ENCODE assay signal across 17 cellular contexts in the genomic region with DNA sequence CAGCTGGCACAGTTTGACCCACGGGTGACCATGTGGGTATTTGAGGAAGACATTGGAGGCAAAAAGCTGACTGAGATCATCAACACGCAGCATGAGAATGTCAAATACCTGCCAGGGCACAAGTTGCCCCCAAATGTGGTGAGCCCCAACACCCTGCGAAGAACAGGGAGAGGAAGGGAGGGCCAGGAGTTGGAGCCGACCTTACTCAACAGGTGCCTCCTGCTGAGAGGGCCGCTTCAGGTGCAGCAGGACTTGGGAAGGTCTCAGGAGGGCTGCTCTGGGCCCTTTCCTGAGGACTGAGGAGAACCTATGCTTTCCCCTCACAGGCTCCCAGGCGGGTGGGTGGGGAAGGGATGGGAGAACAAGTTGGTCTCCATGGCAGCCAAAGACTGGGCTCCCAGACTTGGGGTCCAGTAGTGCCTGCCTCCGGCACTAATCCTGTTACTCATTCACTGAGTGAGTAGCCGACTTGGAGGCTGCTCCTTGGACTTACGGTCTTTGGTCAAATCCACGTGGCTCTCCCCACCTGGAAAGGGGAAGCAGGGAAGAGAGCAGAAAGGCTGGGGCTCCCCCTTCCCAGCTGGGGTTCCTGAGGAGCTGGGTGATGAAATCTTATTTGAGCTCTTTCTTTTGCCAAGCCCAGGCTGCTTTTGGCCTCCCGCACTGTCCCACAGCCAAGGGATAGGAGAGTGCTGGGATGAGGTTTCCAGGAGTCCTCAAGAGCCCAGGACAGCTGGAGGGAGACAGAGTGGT. TPM values are rescaled to one million over a fixed set of nuclear protein-coding genes. Genes with fewer than 3 reads are reported as not detected.
DNase-seq lines count a peak whose midpoint lies in the region; ATAC-seq and TF ChIP-seq lines count a peak whose summit lies in the region.
"Had no signal": no experiment of that assay in that cellular context is flagged by ENCODE, and none has a peak within 500 bp of the region (broad histone marks: within the 10 kb centered on the region; RNA-seq: fewer than 3 reads in every experiment).

No MANE protein-coding gene starts in this region.

- CTCF ChIA-PET in naive thymus-derived CD4-positive, alpha-beta T cell (lab: Charles Lee): interaction anchor here (0.6 kb wide), 1 partner anchor 31 kb away, joined by 4 read pairs; no protein-coding TSS in a partner anchor

- H3K27me3 ChIP-seq in muscle layer of duodenum (ENCODE audit: low read depth, low read length): no peaks in the 10 kb centered on the region
- no peaks in the 10 kb centered on the region for H3K27me3 ChIP-seq in naive thymus-derived CD4-positive, alpha-beta T cell (ENCODE audit: control insufficient read depth in 2 of 2, insufficient read depth in 2 of 2, low read length in 2 of 2)
- H3K27me3 ChIP-seq: suprapubic skin had no signal

- H3K4me3 ChIP-seq in fibroblast of the aortic adventitia (ENCODE audit: low read depth, low read length) (no peak overlapping the region), muscle layer of duodenum (ENCODE audit: low read depth in 1 of 2, low read length in 2 of 2) (peak overlapping the region in 1 of 2 donors; percentile 60)
- no peak overlapping the region for H3K4me3 ChIP-seq in naive thymus-derived CD4-positive, alpha-beta T cell (ENCODE audit: low read length)

- TF ChIP-seq CTCF in brain (conservative IDR thresholded peaks at IDR 0.05) (no peak), fibroblast of the aortic adventitia (IDR thresholded peaks at IDR 0.05; ENCODE audit: insufficient read depth, low read length) (no peak)

- H3K9me3 ChIP-seq in muscle layer of duodenum (ENCODE audit: control insufficient read depth in 1 of 2, low read length in 2 of 2): no peaks in the 10 kb centered on the region
- H3K9me3 ChIP-seq in naive thymus-derived CD4-positive, alpha-beta T cell (ENCODE audit: control insufficient read depth in 2 of 3, low read length in 3 of 3): no peaks in the 10 kb centered on the region
- H3K9me3 ChIP-seq: suprapubic skin had no signal

- no peak for ATAC-seq in stimulated activated memory B cell treated with anti-CD40 and anti-IgM and Interleukin-4, amounts not matched to agents 10 μg/mL and 1 μg/mL and 100 μg/mL, for 72 hours
- ATAC-seq in stimulated activated naive CD8-positive, alpha-beta T cell treated with anti-CD3 and anti-CD28 coated beads, Interleukin-15, amount 100 ng/mL, for 72 hours: no peak
- ATAC-seq in naive thymus-derived CD4-positive, alpha-beta T cell: no peak

- peak overlapping the region in 4 of 5 experiments; percentile 96 to 97 (median 96) for H3K27ac Mint-ChIP-seq in brain
- peak overlapping the region; percentile 69 for H3K27ac Mint-ChIP-seq in stimulated activated memory B cell treated with anti-CD40 and anti-IgM and Interleukin-4, amounts not matched to agents 10 μg/mL and 1 μg/mL and 100 μg/mL, for 72 hours
- no peak overlapping the region for H3K27ac Mint-ChIP-seq in stimulated activated naive CD8-positive, alpha-beta T cell treated with anti-CD3 and anti-CD28 coated beads, Interleukin-15, amount 100 ng/mL, for 72 hours
- no peak overlapping the region for H3K27ac Mint-ChIP-seq in naive thymus-derived CD4-positive, alpha-beta T cell

- POLR2A ChIA-PET in naive thymus-derived CD4-positive, alpha-beta T cell (lab: Charles Lee): no interaction called here

- peak; percentile 21 for DNase-seq in fibroblast of the aortic adventitia (ENCODE audit: low read depth)
- no peak for DNase-seq in stimulated activated naive CD8-positive, alpha-beta T cell treated with anti-CD3 and anti-CD28 coated beads, Interleukin-15, amount 100 ng/mL, for 72 hours
- no peak for DNase-seq in kidney glomerular epithelial cell (lab: John Stamatoyannopoulos, UW)
- no peak for DNase-seq in naive thymus-derived CD4-positive, alpha-beta T cell
- DNase-seq: activated CD4-positive, alpha-beta T cell treated with anti-CD3 and anti-CD28 coated beads, Interleukin-2, amount 50 U/mL, for 4 hours; activated naive CD4-positive, alpha-beta T cell treated with anti-CD3 and anti-CD28 coated beads, Interleukin-2, amount 50 U/mL, for 16 hours; activated T-cell treated with anti-CD3 and anti-CD28 coated beads, Interleukin-2, amount 50 U/mL, for 1 hour; AML-193; EL; left cardiac atrium; naive thymus-derived CD8-positive, alpha-beta T cell; NCI-H1436; stimulated activated CD4-positive, alpha-beta T cell treated with anti-CD3 and anti-CD28 coated beads, Interleukin-1b, Interleukin-23, amount 100 ng/mL, for 48 hours had no signal

- intact Hi-C loops in naive thymus-derived CD4-positive, alpha-beta T cell (cut with micrococcal nuclease): no loop called here

- peak overlapping the region; percentile 72 for H3K27ac ChIP-seq in muscle layer of duodenum (ENCODE audit: low read length)
- H3K27ac ChIP-seq in naive thymus-derived CD4-positive, alpha-beta T cell (ENCODE audit: low read depth, low read length): no peak overlapping the region
- H3K27ac ChIP-seq: suprapubic skin had no signal

- H3K27me3 Mint-ChIP-seq in brain: peaks cover 3% of the 10 kb centered on the region
- no peaks in the 10 kb centered on the region for H3K27me3 Mint-ChIP-seq in stimulated activated memory B cell treated with anti-CD40 and anti-IgM and Interleukin-4, amounts not matched to agents 10 μg/mL and 1 μg/mL and 100 μg/mL, for 72 hours
- peaks cover 8% of the 10 kb centered on the region for H3K27me3 Mint-ChIP-seq in stimulated activated naive CD8-positive, alpha-beta T cell treated with anti-CD3 and anti-CD28 coated beads, Interleukin-15, amount 100 ng/mL, for 72 hours
- H3K27me3 Mint-ChIP-seq in naive thymus-derived CD4-positive, alpha-beta T cell: no peaks in the 10 kb centered on the region

- H3K36me3 ChIP-seq in muscle layer of duodenum (ENCODE audit: control insufficient read depth in 1 of 2, insufficient read depth in 2 of 2, low read length in 2 of 2): peaks cover 2 to 7% of the 10 kb centered on the region in 2 donors
- H3K36me3 ChIP-seq in naive thymus-derived CD4-positive, alpha-beta T cell (ENCODE audit: control insufficient read depth in 2 of 3, insufficient read depth in 3 of 3, low read length in 3 of 3): peaks cover 0 to 10% (median 0%) of the 10 kb centered on the region in 3 experiments

- H3K4me1 Mint-ChIP-seq in brain: peaks cover 55% of the 10 kb centered on the region
- H3K4me1 Mint-ChIP-seq in stimulated activated memory B cell treated with anti-CD40 and anti-IgM and Interleukin-4, amounts not matched to agents 10 μg/mL and 1 μg/mL and 100 μg/mL, for 72 hours: peaks cover 48% of the 10 kb centered on the region
- H3K4me1 Mint-ChIP-seq in stimulated activated naive CD8-positive, alpha-beta T cell treated with anti-CD3 and anti-CD28 coated beads, Interleukin-15, amount 100 ng/mL, for 72 hours: peaks cover 26% of the 10 kb centered on the region
- H3K4me1 Mint-ChIP-seq in naive thymus-derived CD4-positive, alpha-beta T cell: peaks cover 0 to 3% (median 0%) of the 10 kb centered on the region in 7 donors

- peaks cover 8 to 10% of the 10 kb centered on the region in 2 donors for H3K4me1 ChIP-seq in muscle layer of duodenum (ENCODE audit: control insufficient read depth in 1 of 2, insufficient read depth in 2 of 2, low read length in 2 of 2)
- H3K4me1 ChIP-seq in naive thymus-derived CD4-positive, alpha-beta T cell (ENCODE audit: control insufficient read depth in 2 of 2, insufficient read depth in 2 of 2, low read length in 2 of 2): no peaks in the 10 kb centered on the region

- H3K36me3 Mint-ChIP-seq in brain: peaks cover 16% of the 10 kb centered on the region
- H3K36me3 Mint-ChIP-seq in stimulated activated memory B cell treated with anti-CD40 and anti-IgM and Interleukin-4, amounts not matched to agents 10 μg/mL and 1 μg/mL and 100 μg/mL, for 72 hours: peaks cover 40% of the 10 kb centered on the region
- peaks cover 0 to 6% (median 4%) of the 10 kb centered on the region in 5 donors for H3K36me3 Mint-ChIP-seq in naive thymus-derived CD4-positive, alpha-beta T cell

- H3K9me3 Mint-ChIP-seq in brain: peaks cover 0 to 3% (median 0%) of the 10 kb centered on the region in 5 experiments
- H3K9me3 Mint-ChIP-seq in stimulated activated memory B cell treated with anti-CD40 and anti-IgM and Interleukin-4, amounts not matched to agents 10 μg/mL and 1 μg/mL and 100 μg/mL, for 72 hours: no peaks in the 10 kb centered on the region
- H3K9me3 Mint-ChIP-seq in stimulated activated naive CD8-positive, alpha-beta T cell treated with anti-CD3 and anti-CD28 coated beads, Interleukin-15, amount 100 ng/mL, for 72 hours: no peaks in the 10 kb centered on the region
- H3K9me3 Mint-ChIP-seq in naive thymus-derived CD4-positive, alpha-beta T cell: no peaks in the 10 kb centered on the region
- H3K9me3 Mint-ChIP-seq: naive thymus-derived CD8-positive, alpha-beta T cell had no signal

- H3K4me3 Mint-ChIP-seq in brain: peak overlapping the region in 4 of 5 experiments; percentile 49 to 78 (median 67)
- no peak overlapping the region for H3K4me3 Mint-ChIP-seq in stimulated activated memory B cell treated with anti-CD40 and anti-IgM and Interleukin-4, amounts not matched to agents 10 μg/mL and 1 μg/mL and 100 μg/mL, for 72 hours
- H3K4me3 Mint-ChIP-seq in stimulated activated naive CD8-positive, alpha-beta T cell treated with anti-CD3 and anti-CD28 coated beads, Interleukin-15, amount 100 ng/mL, for 72 hours: no peak overlapping the region
- no peak overlapping the region for H3K4me3 Mint-ChIP-seq in naive thymus-derived CD4-positive, alpha-beta T cell
- H3K4me3 Mint-ChIP-seq: naive thymus-derived CD8-positive, alpha-beta T cell had no signal

RNA-seq across cellular contexts. Expression of gene GPD1, which starts 1.0 kb away (rescaled TPM):
- 18.3 TPM for polyA plus RNA-seq in brain (ENCODE audit: insufficient read depth, low read depth, low replicate concordance)
- total RNA-seq in fibroblast of the aortic adventitia (ENCODE audit: low replicate concordance): 0.36 TPM in 1 of 2 replicates, not detected in the other
- total RNA-seq in naive thymus-derived CD4-positive, alpha-beta T cell: 1 to 10 TPM in 2 of 5 experiments, under 1 TPM in 3; 0.50 to 1.5 (median 0.60) TPM
- polyA plus RNA-seq in naive thymus-derived CD4-positive, alpha-beta T cell: not detected
- polyA plus RNA-seq: naive thymus-derived CD8-positive, alpha-beta T cell had no signal

RNA-seq across cellular contexts. Expression of gene COX14, which starts 7.2 kb away (rescaled TPM):
- 59.5 TPM for polyA plus RNA-seq in brain (ENCODE audit: insufficient read depth, low read depth, low replicate concordance)
- total RNA-seq in fibroblast of the aortic adventitia (ENCODE audit: low replicate concordance): 12.5 and 36.4 TPM in 2 replicates
- 10 to 100 TPM; 37.2 to 49.4 (median 46.9) TPM for total RNA-seq in naive thymus-derived CD4-positive, alpha-beta T cell
- polyA plus RNA-seq in naive thymus-derived CD4-positive, alpha-beta T cell: 100 to 1,000 TPM; 202 to 244 TPM

RNA-seq across cellular contexts. Expression of gene SMARCD1, which starts 19.6 kb away (rescaled TPM):
- 85.1 TPM for polyA plus RNA-seq in brain (ENCODE audit: insufficient read depth, low read depth, low replicate concordance)
- total RNA-seq in fibroblast of the aortic adventitia (ENCODE audit: low replicate concordance): 33.4 and 49.0 TPM in 2 replicates
- total RNA-seq in naive thymus-derived CD4-positive, alpha-beta T cell: 10 to 100 TPM; 65.1 to 88.5 (median 67.5) TPM
- 10 to 100 TPM in 1 of 2 donors, 1 to 10 TPM in 1; 9.5 to 16.6 TPM for polyA plus RNA-seq in naive thymus-derived CD4-positive, alpha-beta T cell

RNA-seq across cellular contexts. Expression of gene ASIC1, which starts 47.4 kb away (rescaled TPM):
- polyA plus RNA-seq in brain (ENCODE audit: insufficient read depth, low read depth, low replicate concordance): 13.8 TPM
- total RNA-seq in fibroblast of the aortic adventitia (ENCODE audit: low replicate concordance): 4.9 and 5.2 TPM in 2 replicates
- 10 to 100 TPM in 1 of 5 experiments, 1 to 10 TPM in 3, under 1 TPM in 1; 0.34 to 10.1 (median 2.0) TPM for total RNA-seq in naive thymus-derived CD4-positive, alpha-beta T cell
- under 1 TPM; 0.14 to 0.51 TPM for polyA plus RNA-seq in naive thymus-derived CD4-positive, alpha-beta T cell

Comparison
In these comparisons a context has a peak if more than half of its experiments do, and no peak if none do; other contexts are left out.
1. H3K27ac Mint-ChIP-seq: peak in brain (4 of 5) and stimulated activated memory B cell treated with anti-CD40 and anti-IgM and Interleukin-4, amounts not matched to agents 10 μg/mL and 1 μg/mL and 100 μg/mL, for 72 hours (single experiment); none in stimulated activated naive CD8-positive, alpha-beta T cell treated with anti-CD3 and anti-CD28 coated beads, Interleukin-15, amount 100 ng/mL, for 72 hours (0 of 2) and naive thymus-derived CD4-positive, alpha-beta T cell (0 of 9).
2. H3K4me3 Mint-ChIP-seq: peak in brain (4 of 5); none in stimulated activated memory B cell treated with anti-CD40 and anti-IgM and Interleukin-4, amounts not matched to agents 10 μg/mL and 1 μg/mL and 100 μg/mL, for 72 hours (single experiment), stimulated activated naive CD8-positive, alpha-beta T cell treated with anti-CD3 and anti-CD28 coated beads, Interleukin-15, amount 100 ng/mL, for 72 hours (0 of 2) and naive thymus-derived CD4-positive, alpha-beta T cell (0 of 10).